8 cellular contexts compared by ENCODE assay signal in the genomic region with DNA sequence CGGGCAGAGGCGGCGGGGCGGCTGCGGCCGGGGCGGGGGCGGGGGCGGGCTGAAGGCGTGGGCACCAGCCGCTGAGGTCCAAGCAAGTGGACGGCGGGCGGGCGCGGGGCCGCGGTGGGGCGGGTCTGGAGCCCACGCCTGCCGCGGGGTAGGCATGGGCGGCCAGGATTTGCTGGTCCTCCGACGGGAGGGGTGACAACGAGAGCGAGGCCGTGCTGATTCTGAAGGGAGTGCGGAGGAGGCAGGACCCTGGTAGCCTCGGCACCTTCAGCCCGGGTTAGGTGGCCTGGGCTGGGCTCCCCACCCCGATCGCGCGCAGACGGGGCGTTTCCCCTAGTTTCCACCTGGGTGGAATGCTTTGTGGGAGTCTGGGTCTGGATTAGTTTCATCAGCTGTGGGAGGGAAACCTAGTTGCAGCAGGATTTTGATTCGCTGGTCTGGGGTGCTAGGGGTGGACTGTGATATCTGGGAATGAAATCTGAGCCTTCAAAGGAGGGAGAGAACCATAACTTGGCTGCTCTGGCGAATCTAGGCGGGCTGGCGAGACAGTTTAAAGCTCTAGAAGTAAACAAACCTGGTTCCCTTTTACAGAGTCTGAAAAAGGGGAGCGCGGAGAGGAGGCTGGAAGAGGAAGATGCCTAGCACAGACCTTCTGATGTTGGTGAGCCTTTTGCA. TPM values are rescaled to one million over a fixed set of nuclear protein-coding genes. Genes with fewer than 3 reads are reported as not detected.
DNase-seq lines count a peak whose midpoint lies in the region; ATAC-seq and TF ChIP-seq lines count a peak whose summit lies in the region.

No MANE protein-coding gene starts in this region.

- H3K4me3 ChIP-seq in thoracic aorta = peak overlapping the region; percentile 85

- H3K4me1 Mint-ChIP-seq in activated naive CD4-positive, alpha-beta T cell treated with anti-CD3 and anti-CD28 coated beads, Interleukin-2, amount 10 ng/mL, durations not matched to agents 7 days and 5 days = peaks cover 22% of the 10 kb centered on the region
- peaks cover 14% of the 10 kb centered on the region for H3K4me1 Mint-ChIP-seq in neural crest cell

- H3K4me3 Mint-ChIP-seq in activated naive CD4-positive, alpha-beta T cell treated with anti-CD3 and anti-CD28 coated beads, Interleukin-2, amount 10 ng/mL, durations not matched to agents 7 days and 5 days = peak overlapping the region; percentile 80
- peak overlapping the region; percentile 96 for H3K4me3 Mint-ChIP-seq in neural crest cell

- DNase-seq in COLO829 (ENCODE audit: low spot score) = peak; percentile 40
- DNase-seq in HS-5 (ENCODE audit: low read depth) = peak; percentile 72
- DNase-seq in RPMI8226 = peak; percentile 37
- peak; percentile 63 for DNase-seq in activated naive CD4-positive, alpha-beta T cell treated with anti-CD3 and anti-CD28 coated beads, Interleukin-2, amount 10 ng/mL, durations not matched to agents 7 days and 5 days
- DNase-seq in foreskin keratinocyte = peak; percentile 84 to 92
- DNase-seq in neural crest cell (ENCODE audit: low read depth, low spot score) = peak; percentile 54
- DNase-seq in thoracic aorta (ENCODE audit: low spot score) = peak; percentile 11

- peaks cover 10% of the 10 kb centered on the region for H3K27me3 Mint-ChIP-seq in activated naive CD4-positive, alpha-beta T cell treated with anti-CD3 and anti-CD28 coated beads, Interleukin-2, amount 10 ng/mL, durations not matched to agents 7 days and 5 days
- H3K27me3 Mint-ChIP-seq in neural crest cell (ENCODE audit: low read depth) = no peaks in the 10 kb centered on the region

- peaks cover 14% of the 10 kb centered on the region for H3K36me3 Mint-ChIP-seq in activated naive CD4-positive, alpha-beta T cell treated with anti-CD3 and anti-CD28 coated beads, Interleukin-2, amount 10 ng/mL, durations not matched to agents 7 days and 5 days
- H3K36me3 Mint-ChIP-seq in neural crest cell (ENCODE audit: low read depth) = peaks cover 4% of the 10 kb centered on the region

- H3K9me3 Mint-ChIP-seq in activated naive CD4-positive, alpha-beta T cell treated with anti-CD3 and anti-CD28 coated beads, Interleukin-2, amount 10 ng/mL, durations not matched to agents 7 days and 5 days = no peaks in the 10 kb centered on the region
- H3K9me3 Mint-ChIP-seq in neural crest cell = no peaks in the 10 kb centered on the region

- H3K4me1 ChIP-seq in foreskin keratinocyte (no peaks in the 10 kb centered on the region), thoracic aorta (ENCODE audit: control insufficient read depth in 1 of 2, low read depth in 2 of 2) (peaks cover 4 to 18% of the 10 kb centered on the region in 2 donors)

- CTCF ChIA-PET in activated naive CD4-positive, alpha-beta T cell treated with anti-CD3 and anti-CD28 coated beads, Interleukin-2, amount 10 ng/mL, durations not matched to agents 7 days and 5 days (lab: Charles Lee) = interaction anchor here (1.0 to 2.8 kb wide), 5 partner anchors 36 to 257 kb away, joined by 3 to 24 read pairs (median 3); no protein-coding TSS in a partner anchor

- ATAC-seq in GM19467 (IDR thresholded peaks at IDR 0.05; ENCODE audit: unreplicated experiment) = peak; percentile 25
- peak; percentile 80 for ATAC-seq in foreskin keratinocyte
- peak; percentile 72 for ATAC-seq in thoracic aorta (ENCODE audit: insufficient number of reproducible peaks, low FRiP score, low read depth)

- peaks cover 3% of the 10 kb centered on the region for H3K27me3 ChIP-seq in foreskin keratinocyte
- no peaks in the 10 kb centered on the region for H3K27me3 ChIP-seq in thoracic aorta (replicated peaks; ENCODE audit: insufficient read depth)

- peaks cover 9% of the 10 kb centered on the region for H3K36me3 ChIP-seq in thoracic aorta

- no peak for TF ChIP-seq CTCF in foreskin keratinocyte (conservative IDR thresholded peaks at IDR 0.05)
- no peak for TF ChIP-seq CTCF in neural crest cell (conservative IDR thresholded peaks at IDR 0.05)
- TF ChIP-seq CTCF in thoracic aorta (IDR thresholded peaks at IDR 0.05) = no peak

- peak overlapping the region; percentile 5 for H3K27ac Mint-ChIP-seq in activated naive CD4-positive, alpha-beta T cell treated with anti-CD3 and anti-CD28 coated beads, Interleukin-2, amount 10 ng/mL, durations not matched to agents 7 days and 5 days
- peak overlapping the region; percentile 95 for H3K27ac Mint-ChIP-seq in neural crest cell (ENCODE audit: unreplicated experiment)

- no peaks in the 10 kb centered on the region for H3K9me3 ChIP-seq in thoracic aorta

- H3K27ac ChIP-seq in foreskin keratinocyte (peak overlapping the region; percentile 31), thoracic aorta (peak overlapping the region; percentile 86 to 90)

RNA-seq across cellular contexts. Expression of a gene that starts 0.6 kb away (rescaled TPM):
- total RNA-seq in foreskin keratinocyte = 37.6 and 49.7 TPM in 2 replicates
- 14.0 and 15.8 TPM in 2 replicates for polyA plus RNA-seq in foreskin keratinocyte
- 48.0 and 58.2 TPM in 2 replicates for total RNA-seq in neural crest cell
- total RNA-seq in thoracic aorta = 10 to 100 TPM; 15.0 to 26.0 TPM

RNA-seq across cellular contexts. Expression of a gene that starts 31.2 kb away (rescaled TPM):
- total RNA-seq in foreskin keratinocyte = not detected in 2 replicates
- polyA plus RNA-seq in foreskin keratinocyte = not detected in 2 replicates
- not detected in 2 replicates for total RNA-seq in neural crest cell
- not detected for total RNA-seq in thoracic aorta

Comparison
In these comparisons a context has a peak if more than half of its experiments do, and no peak if none do; other contexts are left out.
1. Peak in every context shown above with its lines: DNase-seq, ATAC-seq, H3K4me3 ChIP-seq and H3K27ac ChIP-seq.
2. DNase-seq: peak in every context shown above with its lines; median percentile 88 in foreskin keratinocyte; 72 in HS-5; 63 in activated naive CD4-positive, alpha-beta T cell treated with anti-CD3 and anti-CD28 coated beads, Interleukin-2, amount 10 ng/mL, durations not matched to agents 7 days and 5 days; 54 in neural crest cell; 40 in COLO829; 37 in RPMI8226; 11 in thoracic aorta.
3. ATAC-seq: peak in every context shown above with its lines; median percentile 80 in foreskin keratinocyte; 72 in thoracic aorta; 25 in GM19467.